In the genomic region with DNA sequence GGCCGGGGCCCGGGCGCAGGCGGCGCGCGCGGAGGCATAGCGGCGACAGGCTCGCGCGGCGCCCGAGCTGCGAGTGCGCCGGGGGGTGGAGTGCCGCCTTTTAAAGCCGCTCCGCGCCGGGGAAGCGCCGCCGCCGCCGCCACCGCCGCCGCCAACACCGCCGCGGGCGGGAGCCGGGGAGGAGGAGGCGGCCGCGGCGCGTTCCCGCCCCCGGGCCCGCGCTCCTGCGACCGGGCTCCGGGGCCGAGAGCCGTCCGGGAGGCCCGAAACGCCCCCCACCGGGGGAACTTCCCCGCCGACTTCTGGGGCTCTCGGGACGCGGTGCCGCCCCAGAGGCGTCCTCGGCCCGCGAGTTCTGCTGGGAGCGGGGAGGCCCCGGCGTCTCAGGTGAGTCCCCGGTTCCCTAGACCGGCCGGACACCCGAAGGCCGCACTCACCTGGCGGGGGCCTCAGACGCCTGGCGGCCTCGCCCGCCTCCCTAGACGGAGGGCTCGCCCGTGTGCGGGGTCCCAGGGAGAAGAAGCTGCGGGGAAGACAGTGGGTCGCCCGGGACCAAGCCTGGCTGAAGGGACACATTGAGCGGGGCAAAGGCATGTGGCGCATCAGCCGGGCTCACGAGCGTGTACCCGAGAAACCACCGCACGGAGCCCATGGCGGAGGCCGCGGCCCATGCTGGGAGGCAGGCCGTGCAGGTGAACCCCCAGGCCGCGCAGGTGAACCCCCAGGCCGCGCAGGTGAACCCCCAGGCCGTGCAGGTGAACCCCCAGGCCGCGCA, we compare ENCODE assay signal across 9 cellular contexts. TPM values are rescaled to one million over a fixed set of nuclear protein-coding genes. Genes with fewer than 3 reads are reported as not detected.
A peak's percentile ranks its signal among the peaks of the same experiment; 100 is the strongest.
DNase-seq lines count a peak whose midpoint lies in the region; ATAC-seq, FAIRE-seq and TF ChIP-seq lines count a peak whose summit lies in the region.
"Had no signal": no experiment of that assay in that cellular context is flagged by ENCODE, and none has a peak within 500 bp of the region (broad histone marks: within the 10 kb centered on the region; RNA-seq: fewer than 3 reads in every experiment).

A gene (minus strand): TSS at position 75 of the 775 bp plus-strand sequence. CDS start 37 bp downstream, at position 38.

- no peaks in the 10 kb centered on the region for H3K9me3 Mint-ChIP-seq in activated CD8-positive, alpha-beta T cell treated with anti-CD3 and anti-CD28 coated beads, Interleukin-2, amount 10 ng/mL, durations not matched to agents 7 days and 5 days (ENCODE audit: insufficient read depth)

- no peak within 1 kb of the TSS for H3K27ac ChIP-seq in skeletal muscle tissue (ENCODE audit: low read depth, low read length)
- H3K27ac ChIP-seq: parathyroid adenoma had no signal

- DNase-seq in NOMO-1 (lab: John Stamatoyannopoulos, UW; ENCODE audit: unreplicated experiment in 2 of 2) (peak; percentile 34 to 37), NOMO-1 treated with dmso at 0.1 percent for 144 hours (lab: John Stamatoyannopoulos, UW; ENCODE audit: unreplicated experiment) (no peak), GM12892 (ENCODE audit: insufficient read length) (no peak), NCI-H1048 (lab: John Stamatoyannopoulos, UW) (no peak), MV-4-11 (lab: John Stamatoyannopoulos, UW) (no peak)
- no peak for DNase-seq in activated CD8-positive, alpha-beta T cell treated with anti-CD3 and anti-CD28 coated beads, Interleukin-2, amount 10 ng/mL, durations not matched to agents 7 days and 5 days

- CTCF ChIA-PET in activated CD8-positive, alpha-beta T cell treated with anti-CD3 and anti-CD28 coated beads, Interleukin-2, amount 10 ng/mL, durations not matched to agents 7 days and 5 days (lab: Charles Lee), result no interaction called here

- H3K27me3 ChIP-seq in iPS-15b (ENCODE audit: control insufficient read depth, insufficient read depth, low read length) (peaks cover 30% of the 10 kb centered on the region), skeletal muscle tissue (ENCODE audit: control insufficient read depth in 3 of 3, insufficient read depth in 3 of 3, low read length in 3 of 3) (peaks cover 0 to 10% (median 5%) of the 10 kb centered on the region in 3 donors)

- peak within 1 kb of the TSS; percentile 53 for H3K4me3 ChIP-seq in iPS-15b (ENCODE audit: low read depth, low read length)
- H3K4me3 ChIP-seq in skeletal muscle tissue (ENCODE audit: low read length in 3 of 3), result peak within 1 kb of the TSS in 2 of 3 donors; percentile 32 to 56

- no peak within 1 kb of the TSS for H3K9ac ChIP-seq in iPS-15b (ENCODE audit: low read depth, low read length)
- H3K9ac ChIP-seq in skeletal muscle tissue (ENCODE audit: low read depth in 1 of 3, low read length in 3 of 3), result peak within 1 kb of the TSS; percentile 10 to 69 (median 64)
- H3K9ac ChIP-seq: parathyroid adenoma had no signal

- peak within 1 kb of the TSS; percentile 34 for H3K4me3 Mint-ChIP-seq in activated CD8-positive, alpha-beta T cell treated with anti-CD3 and anti-CD28 coated beads, Interleukin-2, amount 10 ng/mL, durations not matched to agents 7 days and 5 days

- POLR2A ChIA-PET in activated CD8-positive, alpha-beta T cell treated with anti-CD3 and anti-CD28 coated beads, Interleukin-2, amount 10 ng/mL, durations not matched to agents 7 days and 5 days (lab: Charles Lee), result interaction anchor here (0.6 to 0.8 kb wide), 2 partner anchors 34 to 296 kb away, joined by 3 read pairs; no protein-coding TSS in a partner anchor

- peaks cover 57% of the 10 kb centered on the region for H3K27me3 Mint-ChIP-seq in activated CD8-positive, alpha-beta T cell treated with anti-CD3 and anti-CD28 coated beads, Interleukin-2, amount 10 ng/mL, durations not matched to agents 7 days and 5 days (ENCODE audit: low read depth)

- H3K36me3 Mint-ChIP-seq in activated CD8-positive, alpha-beta T cell treated with anti-CD3 and anti-CD28 coated beads, Interleukin-2, amount 10 ng/mL, durations not matched to agents 7 days and 5 days (ENCODE audit: low read depth), result no peaks in the 10 kb centered on the region

- no peak within 1 kb of the TSS for H3K27ac Mint-ChIP-seq in activated CD8-positive, alpha-beta T cell treated with anti-CD3 and anti-CD28 coated beads, Interleukin-2, amount 10 ng/mL, durations not matched to agents 7 days and 5 days

- H3K9me3 ChIP-seq in iPS-15b (ENCODE audit: control insufficient read depth, insufficient read depth, low read length) (no peaks in the 10 kb centered on the region), skeletal muscle tissue (ENCODE audit: control insufficient read depth in 3 of 3, low read length in 3 of 3) (no peaks in the 10 kb centered on the region)

- H3K4me1 ChIP-seq in iPS-15b (ENCODE audit: control insufficient read depth, insufficient read depth, low read length) (peaks cover 2% of the 10 kb centered on the region), skeletal muscle tissue (ENCODE audit: control insufficient read depth in 3 of 3, insufficient read depth in 3 of 3, low read length in 3 of 3) (peaks cover 0 to 6% (median 3%) of the 10 kb centered on the region in 3 donors)
- H3K4me1 ChIP-seq: parathyroid adenoma had no signal

- no peak for TF ChIP-seq POLR2A in GM12892 (IDR thresholded peaks at IDR 0.05; ENCODE audit: low read depth, low read length)

- peak; percentile 39 for ATAC-seq in activated CD8-positive, alpha-beta T cell treated with anti-CD3 and anti-CD28 coated beads, Interleukin-2, amount 10 ng/mL, durations not matched to agents 7 days and 5 days

- H3K36me3 ChIP-seq in iPS-15b (ENCODE audit: control insufficient read depth, insufficient read depth, low read length), result no peaks in the 10 kb centered on the region
- no peaks in the 10 kb centered on the region for H3K36me3 ChIP-seq in skeletal muscle tissue (ENCODE audit: control insufficient read depth in 3 of 3, insufficient read depth in 3 of 3, low read length in 3 of 3)

- peaks cover 3% of the 10 kb centered on the region for H3K4me1 Mint-ChIP-seq in activated CD8-positive, alpha-beta T cell treated with anti-CD3 and anti-CD28 coated beads, Interleukin-2, amount 10 ng/mL, durations not matched to agents 7 days and 5 days (ENCODE audit: low read depth)

- FAIRE-seq in GM12892 (lab: Jason Lieb, UNC), result no peak

RNA-seq across cellular contexts. Expression of the gene that starts here (rescaled TPM):
- under 1 TPM; 0.68 to 0.76 TPM for total RNA-seq in activated CD8-positive, alpha-beta T cell treated with anti-CD3 and anti-CD28 coated beads, Interleukin-2, amount 10 ng/mL, durations not matched to agents 7 days and 5 days
- 11.5 TPM for total RNA-seq in skeletal muscle tissue
- polyA plus RNA-seq in GM12892 (2012; ENCODE audit: missing spikeins), result 0.47 TPM

Comparison
In these comparisons a context has a peak if more than half of its experiments do, and no peak if none do; other contexts are left out.
1. DNase-seq: peak in NOMO-1 (2 of 2); none in NOMO-1 treated with dmso at 0.1 percent for 144 hours (single experiment), activated CD8-positive, alpha-beta T cell treated with anti-CD3 and anti-CD28 coated beads, Interleukin-2, amount 10 ng/mL, durations not matched to agents 7 days and 5 days (single experiment), GM12892 (single experiment), NCI-H1048 (single experiment) and MV-4-11 (single experiment).
2. Peak in ATAC-seq in activated CD8-positive, alpha-beta T cell treated with anti-CD3 and anti-CD28 coated beads, Interleukin-2, amount 10 ng/mL, durations not matched to agents 7 days and 5 days; RNA of the gene not detected or under 1 TPM.